1 cellular context compared by ENCODE assay signal in genomic region chr10:102835007-102835482, GRCh38.
TF ChIP-seq lines count a peak whose summit lies in the region.

No MANE protein-coding gene starts in this region.

TF ChIP-seq in SK-N-SH treated with all-trans-retinoic acid at 6 μM for 48 hours, 23 proteins besides CTCF, POLR2A, EP300 and RAD21 (continued from another document):
- no peak for TF ChIP-seq PATZ1 (CRISPR knock-in tag; IDR thresholded peaks at IDR 0.05; ENCODE audit: borderline replicate concordance)
- TF ChIP-seq ZNF8 (CRISPR knock-in tag; IDR thresholded peaks at IDR 0.05): no peak
- TF ChIP-seq ESRRG (CRISPR knock-in tag; IDR thresholded peaks at IDR 0.05): no peak
TF ChIP-seq in SK-N-SH treated with all-trans-retinoic acid at 6 μM for 48 hours: peak in this region for 0.
